ENCODE assay signal across 26 cellular contexts in the genomic region with DNA sequence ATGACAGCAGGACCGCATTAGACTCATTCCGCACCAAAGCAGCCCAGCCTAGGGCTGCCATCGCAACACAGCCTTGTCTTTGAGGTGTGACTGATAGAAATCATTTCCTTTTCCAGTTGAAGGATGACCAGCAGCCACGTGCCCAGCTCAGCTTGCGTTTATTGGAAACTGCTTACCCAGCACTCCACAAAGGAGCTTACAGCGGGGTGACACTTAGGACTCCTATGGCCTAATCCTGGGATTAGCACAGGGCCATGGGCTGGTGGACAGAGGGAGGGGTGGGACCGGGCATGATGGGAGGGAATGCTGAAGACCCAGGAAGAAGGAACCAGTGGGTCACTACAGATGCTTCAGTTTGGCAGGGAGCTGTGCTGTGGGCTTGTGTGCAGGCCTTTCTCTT. TPM values are rescaled to one million over a fixed set of nuclear protein-coding genes. Genes with fewer than 3 reads are reported as not detected.
"Had no signal": no experiment of that assay in that cellular context is flagged by ENCODE, and none has a peak within 500 bp of the region (broad histone marks: within the 10 kb centered on the region; RNA-seq: fewer than 3 reads in every experiment).

No MANE protein-coding gene starts in this region.

- H3K4me1 Mint-ChIP-seq: activated naive CD8-positive, alpha-beta T cell treated with anti-CD3 and anti-CD28 coated beads, Interleukin-2, amount 10 ng/mL, durations not matched to agents 7 days and 5 days had no signal

- H3K4me3 ChIP-seq: adrenal gland, breast epithelium, MG63 had no signal

- H3K27ac ChIP-seq: adrenal gland, breast epithelium had no signal

- H3K4me3 Mint-ChIP-seq: activated CD8-positive, alpha-beta T cell treated with anti-CD3 and anti-CD28 coated beads, Interleukin-2, amount 10 ng/mL, durations not matched to agents 7 days and 5 days; activated naive CD8-positive, alpha-beta T cell treated with anti-CD3 and anti-CD28 coated beads, Interleukin-2, amount 10 ng/mL, durations not matched to agents 7 days and 5 days; T-helper 1 cell treated with Interleukin-12 subunit alpha and Interleukin-12 subunit beta and Interleukin-4 antibody, amounts not matched to agents 30 μg/mL and 1 μg/mL, for 36 hours; WTC11 had no signal

- H3K9me3 Mint-ChIP-seq: activated naive CD8-positive, alpha-beta T cell treated with anti-CD3 and anti-CD28 coated beads, Interleukin-2, amount 10 ng/mL, durations not matched to agents 7 days and 5 days; T-helper 1 cell treated with Interleukin-12 subunit alpha and Interleukin-12 subunit beta and Interleukin-4 antibody, amounts not matched to agents 30 μg/mL and 1 μg/mL, for 36 hours had no signal

- H3K4me1 ChIP-seq: breast epithelium had no signal

- H3K27me3 ChIP-seq: adrenal gland, breast epithelium, MG63 had no signal

- H3K36me3 Mint-ChIP-seq: activated naive CD8-positive, alpha-beta T cell treated with anti-CD3 and anti-CD28 coated beads, Interleukin-2, amount 10 ng/mL, durations not matched to agents 7 days and 5 days; WTC11 had no signal

- H3K9me3 ChIP-seq: adrenal gland, MG63 had no signal

- DNase-seq: activated CD4-positive, alpha-beta T cell treated with anti-CD3 and anti-CD28 coated beads for 48 hours; activated CD4-positive, alpha-beta T cell treated with anti-CD3 and anti-CD28 coated beads, Interleukin-2, amount 50 U/mL, for 4 hours; activated CD4-positive, CD25-positive, alpha-beta regulatory T cell treated with anti-CD3 and anti-CD28 coated beads, Interleukin-2, amount 50 U/mL, for 72 hours; activated CD8-positive, alpha-beta memory T cell treated with anti-CD3 and anti-CD28 coated beads, Interleukin-2, amount 50 U/mL, for 48 hours; activated CD8-positive, alpha-beta T cell treated with anti-CD3 and anti-CD28 coated beads, Interleukin-2, amount 10 ng/mL, durations not matched to agents 7 days and 5 days; activated naive CD4-positive, alpha-beta T cell treated with anti-CD3 and anti-CD28 coated beads, Interleukin-2, amount 50 U/mL, for 16 hours; activated naive CD8-positive, alpha-beta T cell treated with anti-CD3 and anti-CD28 coated beads, Interleukin-2, amount 10 ng/mL, durations not matched to agents 7 days and 5 days; activated T-cell treated with anti-CD3 and anti-CD28 coated beads, Interleukin-2, amount 50 U/mL, for 1 hour; adrenal gland; anterior cingulate cortex; caudate nucleus; MG63; MV-4-11; NCI-H1092 treated with DMSO at 0.1 percent for 48 hours; NCI-H1417 treated with DMSO at 0.1 percent for 48 hours; NCI-H1694; NCI-H2029; NCI-H526; NCI-H774; PC-3; SHP77 treated with DMSO at 0.1 percent for 48 hours had no signal

- H3K27ac Mint-ChIP-seq: activated CD8-positive, alpha-beta T cell treated with anti-CD3 and anti-CD28 coated beads, Interleukin-2, amount 10 ng/mL, durations not matched to agents 7 days and 5 days; activated naive CD8-positive, alpha-beta T cell treated with anti-CD3 and anti-CD28 coated beads, Interleukin-2, amount 10 ng/mL, durations not matched to agents 7 days and 5 days; T-helper 1 cell treated with Interleukin-12 subunit alpha and Interleukin-12 subunit beta and Interleukin-4 antibody, amounts not matched to agents 30 μg/mL and 1 μg/mL, for 36 hours; WTC11 had no signal

- H3K36me3 ChIP-seq: adrenal gland, breast epithelium, MG63 had no signal

- FAIRE-seq: RCC 7860 had no signal

- ATAC-seq: activated CD8-positive, alpha-beta T cell treated with anti-CD3 and anti-CD28 coated beads, Interleukin-2, amount 10 ng/mL, durations not matched to agents 7 days and 5 days; PC-3; WTC11 had no signal

RNA-seq across cellular contexts. Expression of gene RCVRN, which starts 7.5 kb away (rescaled TPM):
- total RNA-seq: activated CD8-positive, alpha-beta T cell treated with anti-CD3 and anti-CD28 coated beads, Interleukin-2, amount 10 ng/mL, durations not matched to agents 7 days and 5 days; activated naive CD8-positive, alpha-beta T cell treated with anti-CD3 and anti-CD28 coated beads, Interleukin-2, amount 10 ng/mL, durations not matched to agents 7 days and 5 days; PC-3; SK-MEL-5; WTC11 had no signal
